1 cellular context compared by ENCODE assay signal in the genomic region with DNA sequence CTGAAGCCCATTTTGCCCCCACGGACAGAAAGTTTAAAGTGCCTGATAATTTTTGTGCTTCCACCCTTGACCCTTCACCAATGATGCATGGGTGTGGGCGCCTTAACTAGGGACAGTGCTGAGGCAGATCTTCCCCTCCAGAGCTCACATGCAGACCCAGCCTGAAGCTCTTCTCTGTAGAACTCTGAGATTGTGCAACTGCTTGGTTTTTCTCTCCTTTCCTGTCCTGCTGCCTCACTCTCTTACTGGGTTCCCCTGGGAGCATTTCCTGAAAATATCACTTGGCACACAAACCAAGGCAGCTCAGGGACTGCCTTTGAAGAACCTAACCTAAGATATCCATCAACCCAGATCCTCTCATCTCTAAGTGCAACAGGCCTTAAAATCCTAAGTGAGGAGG.
TF ChIP-seq lines count a peak whose summit lies in the region.

No MANE protein-coding gene starts in this region.

TF ChIP-seq in HCT116, 20 proteins besides CTCF, POLR2A, EP300 and RAD21 (continued from another document):
- TF ChIP-seq, protein P1, sequence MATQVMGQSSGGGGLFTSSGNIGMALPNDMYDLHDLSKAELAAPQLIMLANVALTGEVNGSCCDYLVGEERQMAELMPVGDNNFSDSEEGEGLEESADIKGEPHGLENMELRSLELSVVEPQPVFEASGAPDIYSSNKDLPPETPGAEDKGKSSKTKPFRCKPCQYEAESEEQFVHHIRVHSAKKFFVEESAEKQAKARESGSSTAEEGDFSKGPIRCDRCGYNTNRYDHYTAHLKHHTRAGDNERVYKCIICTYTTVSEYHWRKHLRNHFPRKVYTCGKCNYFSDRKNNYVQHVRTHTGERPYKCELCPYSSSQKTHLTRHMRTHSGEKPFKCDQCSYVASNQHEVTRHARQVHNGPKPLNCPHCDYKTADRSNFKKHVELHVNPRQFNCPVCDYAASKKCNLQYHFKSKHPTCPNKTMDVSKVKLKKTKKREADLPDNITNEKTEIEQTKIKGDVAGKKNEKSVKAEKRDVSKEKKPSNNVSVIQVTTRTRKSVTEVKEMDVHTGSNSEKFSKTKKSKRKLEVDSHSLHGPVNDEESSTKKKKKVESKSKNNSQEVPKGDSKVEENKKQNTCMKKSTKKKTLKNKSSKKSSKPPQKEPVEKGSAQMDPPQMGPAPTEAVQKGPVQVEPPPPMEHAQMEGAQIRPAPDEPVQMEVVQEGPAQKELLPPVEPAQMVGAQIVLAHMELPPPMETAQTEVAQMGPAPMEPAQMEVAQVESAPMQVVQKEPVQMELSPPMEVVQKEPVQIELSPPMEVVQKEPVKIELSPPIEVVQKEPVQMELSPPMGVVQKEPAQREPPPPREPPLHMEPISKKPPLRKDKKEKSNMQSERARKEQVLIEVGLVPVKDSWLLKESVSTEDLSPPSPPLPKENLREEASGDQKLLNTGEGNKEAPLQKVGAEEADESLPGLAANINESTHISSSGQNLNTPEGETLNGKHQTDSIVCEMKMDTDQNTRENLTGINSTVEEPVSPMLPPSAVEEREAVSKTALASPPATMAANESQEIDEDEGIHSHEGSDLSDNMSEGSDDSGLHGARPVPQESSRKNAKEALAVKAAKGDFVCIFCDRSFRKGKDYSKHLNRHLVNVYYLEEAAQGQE (IDR thresholded peaks at IDR 0.05; ENCODE audit: low read depth), result no peak
- TF ChIP-seq EGR1 (IDR thresholded peaks at IDR 0.05; ENCODE audit: low read depth), result no peak
- no peak for TF ChIP-seq ZNF274 (IDR thresholded peaks at IDR 0.05; ENCODE audit: low read depth, low read length)
- no peak for TF ChIP-seq SIN3A (IDR thresholded peaks at IDR 0.05; ENCODE audit: low read depth)
- no peak for TF ChIP-seq FOSL1 (IDR thresholded peaks at IDR 0.05; ENCODE audit: low read depth)
- no peak for TF ChIP-seq CEBPB (IDR thresholded peaks at IDR 0.05; ENCODE audit: low read depth)
- TF ChIP-seq, protein P2, sequence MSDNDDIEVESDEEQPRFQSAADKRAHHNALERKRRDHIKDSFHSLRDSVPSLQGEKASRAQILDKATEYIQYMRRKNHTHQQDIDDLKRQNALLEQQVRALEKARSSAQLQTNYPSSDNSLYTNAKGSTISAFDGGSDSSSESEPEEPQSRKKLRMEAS (IDR thresholded peaks at IDR 0.05), result no peak
